ENCODE assay signal across 8 cellular contexts in the genomic region with DNA sequence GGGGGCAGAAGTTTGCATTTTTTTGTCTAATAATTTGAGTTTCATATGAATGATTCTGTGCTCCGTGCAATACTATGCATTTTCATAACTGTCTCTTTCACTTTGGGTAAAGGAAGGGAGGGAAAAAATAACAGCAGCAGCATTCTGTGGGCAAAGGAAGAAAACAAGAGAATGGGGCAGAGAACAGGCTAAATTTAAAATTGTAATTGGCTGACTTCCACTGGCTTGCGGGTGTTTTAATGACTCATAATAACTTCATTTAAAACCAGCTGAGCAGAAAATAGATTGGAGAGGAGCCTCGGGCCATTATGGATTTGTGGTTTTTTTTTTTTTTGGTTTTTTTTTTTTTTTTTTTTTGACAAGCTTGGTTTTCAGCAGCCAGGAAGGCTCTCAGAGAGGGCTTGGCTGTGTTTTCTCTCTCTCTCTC.
A peak's percentile ranks its signal among the peaks of the same experiment; 100 is the strongest.
DNase-seq lines count a peak whose midpoint lies in the region; ATAC-seq, FAIRE-seq and TF ChIP-seq lines count a peak whose summit lies in the region.

No MANE protein-coding gene starts in this region.

- TF ChIP-seq CTCF in Loucy (conservative IDR thresholded peaks at IDR 0.05; ENCODE audit: low read length) (no peak), natural killer cell (IDR thresholded peaks at IDR 0.05) (no peak)

- no peaks in the 10 kb centered on the region for H3K79me2 ChIP-seq in Loucy (ENCODE audit: insufficient read depth, low read length)

- H3K4me3 Mint-ChIP-seq in natural killer cell: peak overlapping the region; percentile 73

- DNase-seq in SK-MEL-5 (ENCODE audit: low read depth, low spot score): peak; percentile 78
- DNase-seq in natural killer cell: no peak
- DNase-seq in activated effector memory CD4-positive, alpha-beta T cell treated with Interleukin-2 at 50 U/mL for 16 hours: no peak
- DNase-seq in stimulated activated CD4-positive, alpha-beta T cell treated with anti-CD3 and anti-CD28 coated beads, Interleukin-1b, Interleukin-23, amount 100 ng/mL, for 48 hours: no peak

- no peaks in the 10 kb centered on the region for H3K9me2 ChIP-seq in Loucy (replicated peaks; ENCODE audit: low read depth, low read length)

- peak in 2 of 3 donors; percentile 50 to 57 for ATAC-seq in natural killer cell
- no peak for ATAC-seq in GM18498 (IDR thresholded peaks at IDR 0.05; ENCODE audit: unreplicated experiment)

- peak; percentile 83 for FAIRE-seq in endometrium (lab: Jason Lieb, UNC)

- peaks cover 97 to 99% of the 10 kb centered on the region in 2 donors for H3K4me1 Mint-ChIP-seq in natural killer cell

- no peaks in the 10 kb centered on the region for H3K27me3 Mint-ChIP-seq in natural killer cell (ENCODE audit: low read depth in 2 of 2)

- peaks cover 0 to 99% (median 13%) of the 10 kb centered on the region in 11 experiments; a peak in 12 of 22 replicates for H3K27me3 ChIP-seq in BLaER1 treated with 17β-estradiol and CSF1 and Interleukin-3, amounts not matched to agents 10 nM and 100 nM
- peaks cover 5% of the 10 kb centered on the region for H3K27me3 ChIP-seq in Loucy (ENCODE audit: insufficient read depth, low read length, poor library complexity, severe bottlenecking)

- no peaks in the 10 kb centered on the region for H3K36me3 ChIP-seq in BLaER1 treated with 17β-estradiol and CSF1 and Interleukin-3, amounts not matched to agents 10 nM and 100 nM
- no peaks in the 10 kb centered on the region for H3K36me3 ChIP-seq in Loucy (ENCODE audit: insufficient read depth, low read length)

- peak overlapping the region; percentile 61 to 85 for H3K27ac Mint-ChIP-seq in natural killer cell

- H2AFZ ChIP-seq in Loucy (ENCODE audit: low read length): no peak overlapping the region

- peak overlapping the region in 2 of 10 experiments; percentile 33 to 38; a peak in 3 of 20 replicates for H3K4me3 ChIP-seq in BLaER1 treated with 17β-estradiol and CSF1 and Interleukin-3, amounts not matched to agents 10 nM and 100 nM
- peak overlapping the region; percentile 48 for H3K4me3 ChIP-seq in Loucy (ENCODE audit: low read length, poor library complexity, severe bottlenecking)

- H4K20me1 ChIP-seq in BLaER1 treated with 17β-estradiol and CSF1 and Interleukin-3, amounts not matched to agents 10 nM and 100 nM: peaks cover 0 to 95% (median 15%) of the 10 kb centered on the region in 11 experiments; a peak in 12 of 22 replicates
- no peaks in the 10 kb centered on the region for H4K20me1 ChIP-seq in Loucy (ENCODE audit: insufficient read depth, low read length, poor library complexity, severe bottlenecking)

- H3F3A ChIP-seq in Loucy (ENCODE audit: low read depth): no peaks in the 10 kb centered on the region

- peak overlapping the region in 3 of 11 experiments; percentile 1 to 34 (median 23); a peak in 3 of 22 replicates for H3K9ac ChIP-seq in BLaER1 treated with 17β-estradiol and CSF1 and Interleukin-3, amounts not matched to agents 10 nM and 100 nM
- H3K9ac ChIP-seq in Loucy (ENCODE audit: low read depth, low read length, poor library complexity, severe bottlenecking): peak overlapping the region; percentile 69

- H3K4me2 ChIP-seq in BLaER1 treated with 17β-estradiol and CSF1 and Interleukin-3, amounts not matched to agents 10 nM and 100 nM: peak overlapping the region; percentile 66 to 92 (median 76); a peak in 21 of 22 replicates
- H3K4me2 ChIP-seq in Loucy (ENCODE audit: low read depth, low read length, poor library complexity, severe bottlenecking): peak overlapping the region; percentile 74

- no peaks in the 10 kb centered on the region for H3K9me3 Mint-ChIP-seq in natural killer cell

- in situ Hi-C loops in SK-MEL-5 (cut with HindIII; ENCODE audit: low pct_unique_long_range_greater_than_20kb, low sequenced_read_pairs): no loop called here

- no peaks in the 10 kb centered on the region for H3K36me3 Mint-ChIP-seq in natural killer cell

- no peaks in the 10 kb centered on the region for H3K9me3 ChIP-seq in BLaER1 treated with 17β-estradiol and CSF1 and Interleukin-3, amounts not matched to agents 10 nM and 100 nM (replicated peaks in 1 of 11)
- no peaks in the 10 kb centered on the region for H3K9me3 ChIP-seq in Loucy (ENCODE audit: insufficient read depth, low read depth, low read length)

- H3K4me1 ChIP-seq in BLaER1 treated with 17β-estradiol and CSF1 and Interleukin-3, amounts not matched to agents 10 nM and 100 nM: peaks cover 36 to 99% (median 97%) of the 10 kb centered on the region in 10 experiments
- peaks cover 82% of the 10 kb centered on the region for H3K4me1 ChIP-seq in Loucy (ENCODE audit: insufficient read depth, low read length, poor library complexity, severe bottlenecking)

- intact Hi-C loops in natural killer cell (cut with micrococcal nuclease): loop anchor here (2.0 kb wide), 1 partner anchor 18 kb away; no protein-coding TSS in a partner anchor

- peak overlapping the region in 6 of 11 experiments; percentile 5 to 56 (median 14); a peak in 5 of 22 replicates for H3K27ac ChIP-seq in BLaER1 treated with 17β-estradiol and CSF1 and Interleukin-3, amounts not matched to agents 10 nM and 100 nM
